ENCODE assay signal across 1 cellular context in the genomic region with DNA sequence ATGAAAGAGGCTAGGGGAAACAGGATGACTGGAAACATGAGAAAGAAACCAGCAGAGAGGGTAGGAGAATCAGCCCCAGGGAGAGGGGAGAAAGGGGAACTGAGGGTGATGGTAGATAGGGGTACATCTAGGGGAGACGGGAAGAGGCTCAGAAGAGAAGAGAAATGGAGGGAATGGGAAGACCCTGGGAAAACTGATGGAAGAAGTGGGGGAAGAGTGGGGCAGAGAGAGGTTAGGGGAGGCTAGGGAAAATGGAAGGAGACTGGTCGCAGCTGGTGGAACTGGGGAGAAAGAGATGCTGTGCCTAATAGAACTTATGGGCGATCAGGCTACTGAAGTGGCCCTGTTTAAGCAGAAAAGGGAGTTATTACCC.
TF ChIP-seq lines count a peak whose summit lies in the region.

No MANE protein-coding gene starts in this region.

TF ChIP-seq in endothelial cell of umbilical vein, 7 proteins besides CTCF, POLR2A, EP300 and RAD21 (continued from another document):
- TF ChIP-seq, protein P1, sequence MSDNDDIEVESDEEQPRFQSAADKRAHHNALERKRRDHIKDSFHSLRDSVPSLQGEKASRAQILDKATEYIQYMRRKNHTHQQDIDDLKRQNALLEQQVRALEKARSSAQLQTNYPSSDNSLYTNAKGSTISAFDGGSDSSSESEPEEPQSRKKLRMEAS (IDR thresholded peaks at IDR 0.05; ENCODE audit: insufficient read depth, insufficient read length), result no peak
- TF ChIP-seq JUN (IDR thresholded peaks at IDR 0.05; ENCODE audit: borderline replicate concordance, insufficient read depth, insufficient read length, low read depth) (no peak), POLR2AphosphoS5 (IDR thresholded peaks at IDR 0.05; ENCODE audit: insufficient read depth, low read depth, low read length) (no peak)
